1 cellular context compared by ENCODE assay signal in genomic region chr16:88880226-88881051, GRCh38.
TF ChIP-seq lines count a peak whose summit lies in the region.

No MANE protein-coding gene starts in this region.

TF ChIP-seq in HepG2, 621 proteins besides CTCF, POLR2A, EP300 and RAD21 (continued from another document):
- TF ChIP-seq HNRNPL (IDR thresholded peaks at IDR 0.05; ENCODE audit: low read depth, low read length) (peak; percentile 99), ZBTB1 (CRISPR knock-in tag; IDR thresholded peaks at IDR 0.05; ENCODE audit: borderline replicate concordance) (no peak), ZNF704 (CRISPR knock-in tag; IDR thresholded peaks at IDR 0.05; ENCODE audit: borderline replicate concordance) (0 out of 2 replicates have a peak, but pooled peaks have one; percentile 5), MTA1 (CRISPR knock-in tag; IDR thresholded peaks at IDR 0.05; ENCODE audit: borderline replicate concordance) (0 out of 2 replicates have a peak, but pooled peaks have one; percentile 19), PTBP1 (IDR thresholded peaks at IDR 0.05; ENCODE audit: low read depth, low read length, poor library complexity, severe bottlenecking) (no peak), HOXA9 (CRISPR knock-in tag; IDR thresholded peaks at IDR 0.05; ENCODE audit: borderline replicate concordance) (no peak), ZNF563 (CRISPR knock-in tag; IDR thresholded peaks at IDR 0.05) (no peak; the same call in 1 of the 2 replicates), ZNF768 (CRISPR knock-in tag; IDR thresholded peaks at IDR 0.05) (0 out of 2 replicates have a peak, but pooled peaks have one; percentile 20), ZNF740 (CRISPR knock-in tag; IDR thresholded peaks at IDR 0.05) (peak; percentile 79; the same call in 1 of the 2 replicates), ZFP91 (CRISPR knock-in tag; IDR thresholded peaks at IDR 0.05; ENCODE audit: borderline replicate concordance) (no peak; the same call in 1 of the 2 replicates), ZNF850 (CRISPR knock-in tag; conservative IDR thresholded peaks at IDR 0.05) (no peak), MTF2 (CRISPR knock-in tag; IDR thresholded peaks at IDR 0.05; ENCODE audit: borderline replicate concordance) (0 out of 2 replicates have a peak, but pooled peaks have one; percentile 11)
